1 cellular context compared by ENCODE assay signal in genomic region chr17:43010667-43011308, GRCh38.
TF ChIP-seq lines count a peak whose summit lies in the region.

No MANE protein-coding gene starts in this region.

TF ChIP-seq in HepG2, 621 proteins besides CTCF, POLR2A, EP300 and RAD21 (continued from another document):
- TF ChIP-seq CBX2 (IDR thresholded peaks at IDR 0.05; ENCODE audit: low read depth, low read length) (no peak), CBX2 (CRISPR knock-in tag; IDR thresholded peaks at IDR 0.05; ENCODE audit: low read depth) (no peak), ZKSCAN8 (CRISPR knock-in tag; IDR thresholded peaks at IDR 0.05; ENCODE audit: borderline replicate concordance) (peak; percentile 57; the same call in 1 of the 2 replicates), SKI (IDR thresholded peaks at IDR 0.05; ENCODE audit: partially characterized antibody) (no peak), ZNF224 (CRISPR knock-in tag; IDR thresholded peaks at IDR 0.05) (no peak), ZNF670 (CRISPR knock-in tag; IDR thresholded peaks at IDR 0.05; ENCODE audit: borderline replicate concordance) (no peak), TFAP4 (IDR thresholded peaks at IDR 0.05; ENCODE audit: borderline replicate concordance, low read depth) (peak; percentile 59; the same call in 1 of the 2 replicates), YEATS4 (CRISPR knock-in tag; IDR thresholded peaks at IDR 0.05; ENCODE audit: borderline replicate concordance) (peak; percentile 19; the same call in 1 of the 2 replicates), GFI1 (CRISPR knock-in tag; IDR thresholded peaks at IDR 0.05; ENCODE audit: borderline replicate concordance) (peak; percentile 49; the same call in 1 of the 2 replicates), ARID3A (IDR thresholded peaks at IDR 0.05; ENCODE audit: low read depth, low read length) (peak; percentile 92), TOE1 (CRISPR knock-in tag; IDR thresholded peaks at IDR 0.05) (no peak), HOXA7 (CRISPR knock-in tag; IDR thresholded peaks at IDR 0.05) (no peak), NFYB (CRISPR knock-in tag; IDR thresholded peaks at IDR 0.05) (no peak), MED1 (CRISPR knock-in tag; IDR thresholded peaks at IDR 0.05) (peak; percentile 88), TBX3 (IDR thresholded peaks at IDR 0.05; ENCODE audit: borderline replicate concordance) (peak; percentile 79), ZNF362 (CRISPR knock-in tag; IDR thresholded peaks at IDR 0.05; ENCODE audit: borderline replicate concordance) (no peak), HNF4G (IDR thresholded peaks at IDR 0.05; ENCODE audit: borderline replicate concordance, low read depth, low read length) (peak; percentile 67; the same call in 1 of the 2 replicates), HNF4G (CRISPR knock-in tag; IDR thresholded peaks at IDR 0.05; ENCODE audit: borderline replicate concordance, low read depth) (peak; percentile 61; the same call in 1 of the 2 replicates), RXRA (CRISPR knock-in tag; IDR thresholded peaks at IDR 0.05) (peak; percentile 86; the same call in 1 of the 2 replicates), ZNF724P (CRISPR knock-in tag; IDR thresholded peaks at IDR 0.05; ENCODE audit: borderline replicate concordance) (0 out of 2 replicates have a peak, but pooled peaks have one; percentile 29), ZBTB43 (CRISPR knock-in tag; conservative IDR thresholded peaks at IDR 0.05) (peak; percentile 64), ZNF713 (CRISPR knock-in tag; IDR thresholded peaks at IDR 0.05) (no peak), NR2F6 (IDR thresholded peaks at IDR 0.05) (peak; percentile 80), NR2F6 (CRISPR knock-in tag; IDR thresholded peaks at IDR 0.05) (peak; percentile 90; the same call in 1 of the 2 replicates), ZBTB33 (CRISPR knock-in tag; IDR thresholded peaks at IDR 0.05) (0 out of 2 replicates have a peak, but pooled peaks have one; percentile 25), CREB1 (IDR thresholded peaks at IDR 0.05) (peak; percentile 82), CREB1 (CRISPR knock-in tag; IDR thresholded peaks at IDR 0.05) (peak; percentile 76), NONO (IDR thresholded peaks at IDR 0.05) (no peak), NONO (CRISPR knock-in tag; conservative IDR thresholded peaks at IDR 0.05) (peak; percentile 78; the same call in 1 of the 2 replicates), ZMYM2 (CRISPR knock-in tag; IDR thresholded peaks at IDR 0.05) (peak; percentile 19; the same call in 1 of the 2 replicates), ZBTB39 (CRISPR knock-in tag; IDR thresholded peaks at IDR 0.05) (0 out of 2 replicates have a peak, but pooled peaks have one; percentile 43), ZSCAN25 (CRISPR knock-in tag; IDR thresholded peaks at IDR 0.05) (peak; percentile 41; the same call in 1 of the 2 replicates), ARHGAP35 (CRISPR knock-in tag; IDR thresholded peaks at IDR 0.05; ENCODE audit: borderline replicate concordance) (no peak), ZMYM4 (CRISPR knock-in tag; IDR thresholded peaks at IDR 0.05) (peak; percentile 19; the same call in 1 of the 2 replicates), FOXA1 (IDR thresholded peaks at IDR 0.05) (no peak), FOXA1 (CRISPR knock-in tag; IDR thresholded peaks at IDR 0.05) (peak; percentile 76), SALL1 (CRISPR knock-in tag; IDR thresholded peaks at IDR 0.05) (peak; percentile 59; the same call in 1 of the 2 replicates), CBFB (CRISPR knock-in tag; IDR thresholded peaks at IDR 0.05) (peak; percentile 98), POLR2AphosphoS5 (IDR thresholded peaks at IDR 0.05; ENCODE audit: low read depth, low read length) (peak; percentile 73), TGIF2 (CRISPR knock-in tag; IDR thresholded peaks at IDR 0.05) (peak; percentile 55), RARA (CRISPR knock-in tag; IDR thresholded peaks at IDR 0.05) (peak; percentile 84), ZNF83 (CRISPR knock-in tag; IDR thresholded peaks at IDR 0.05; ENCODE audit: borderline replicate concordance) (no peak), SMC3 (IDR thresholded peaks at IDR 0.05; ENCODE audit: low read length) (peak; percentile 6; the same call in 1 of the 2 replicates), KLF11 (CRISPR knock-in tag; IDR thresholded peaks at IDR 0.05) (0 out of 2 replicates have a peak, but pooled peaks have one; percentile 75), GATA4 (IDR thresholded peaks at IDR 0.05; ENCODE audit: borderline replicate concordance, low read depth) (peak; percentile 86; the same call in 1 of the 2 replicates), POLR2AphosphoS2 (IDR thresholded peaks at IDR 0.05; ENCODE audit: low read depth, low read length) (peak; percentile 62; the same call in 1 of the 2 replicates), LCORL (IDR thresholded peaks at IDR 0.05) (peak; percentile 89), LCORL (CRISPR knock-in tag; IDR thresholded peaks at IDR 0.05) (peak; percentile 92), GABPA (IDR thresholded peaks at IDR 0.05; ENCODE audit: low read depth, low read length) (no peak), GABPA (CRISPR knock-in tag; IDR thresholded peaks at IDR 0.05; ENCODE audit: low read depth) (peak; percentile 41), SNAPC4 (CRISPR knock-in tag; IDR thresholded peaks at IDR 0.05) (peak; percentile 84)
